ENCODE assay signal across 29 cellular contexts in the genomic region with DNA sequence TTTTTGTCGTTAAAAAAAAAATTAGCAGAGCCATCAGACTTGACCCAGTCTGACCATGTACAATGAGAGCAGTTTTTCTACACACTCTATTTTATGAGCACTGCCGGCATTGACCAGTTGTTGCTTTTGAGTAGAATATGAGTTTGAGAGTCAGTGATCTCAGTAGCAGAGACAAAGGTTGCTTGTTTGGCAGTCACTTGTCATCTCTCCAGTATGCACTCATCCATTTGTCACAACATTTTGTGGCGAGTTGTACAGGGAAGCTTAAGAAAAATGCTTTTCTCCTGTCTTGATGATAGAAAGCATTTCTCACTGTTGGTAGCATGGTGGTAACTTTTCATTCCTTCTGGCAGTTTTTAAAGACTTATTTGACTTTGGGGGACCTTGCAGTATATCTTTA.
"Had no signal": no experiment of that assay in that cellular context is flagged by ENCODE, and none has a peak within 500 bp of the region (broad histone marks: within the 10 kb centered on the region; RNA-seq: fewer than 3 reads in every experiment).

No MANE protein-coding gene starts in this region.

- H3K4me1 Mint-ChIP-seq: natural killer cell; stimulated activated naive CD8-positive, alpha-beta T cell treated with anti-CD3 and anti-CD28 coated beads, Interleukin-15, amount 100 ng/mL, for 72 hours had no signal

- H3K27me3 ChIP-seq: colonic mucosa, esophagus muscularis mucosa, foreskin keratinocyte, gastroesophageal sphincter, heart right ventricle, left lung, neutrophil, pancreas, right atrium auricular region, tibial nerve, upper lobe of right lung, vagina had no signal

- H3K27me3 Mint-ChIP-seq: dendritic cell treated with granulocyte-macrophage colony-stimulating factor and Interleukin-4, amounts not matched to agents 40 ng/mL and 50 ng/mL, for 4 days; progenitor cell of endocrine pancreas; stimulated activated naive CD8-positive, alpha-beta T cell treated with anti-CD3 and anti-CD28 coated beads, Interleukin-15, amount 100 ng/mL, for 72 hours had no signal

- H3K4me3 ChIP-seq: colonic mucosa, esophagus muscularis mucosa, gastroesophageal sphincter, heart right ventricle, left lung, pancreas, right atrium auricular region, smooth muscle cell, tibial nerve, upper lobe of right lung, vagina had no signal

- H3K27ac ChIP-seq: colonic mucosa, esophagus muscularis mucosa, foreskin keratinocyte, gastroesophageal sphincter, heart right ventricle, left lung, neutrophil, pancreas, right atrium auricular region, tibial nerve, upper lobe of right lung, vagina had no signal

- H3K36me3 Mint-ChIP-seq: natural killer cell had no signal

- H3K9me3 Mint-ChIP-seq: endodermal cell had no signal

- H3K4me1 ChIP-seq: colonic mucosa, esophagus muscularis mucosa, foreskin keratinocyte, gastroesophageal sphincter, heart right ventricle, left lung, pancreas, right atrium auricular region, tibial nerve, upper lobe of right lung, vagina had no signal

- H3K9me3 ChIP-seq: colonic mucosa, left lung, neutrophil, pancreas, upper lobe of right lung, vagina had no signal

- H3K27ac Mint-ChIP-seq: dendritic cell treated with granulocyte-macrophage colony-stimulating factor and Interleukin-4, amounts not matched to agents 40 ng/mL and 50 ng/mL, for 4 days; endodermal cell; natural killer cell; progenitor cell of endocrine pancreas; stimulated activated naive CD8-positive, alpha-beta T cell treated with anti-CD3 and anti-CD28 coated beads, Interleukin-15, amount 100 ng/mL, for 72 hours had no signal

- DNase-seq: colonic mucosa; effector CD8-positive, alpha-beta T cell; endodermal cell; foreskin keratinocyte; glutamatergic neuron; heart right ventricle; left cardiac atrium; left lung; mesendoderm; natural killer cell; pancreas; stimulated activated CD4-positive, alpha-beta T cell treated with anti-CD3 and anti-CD28 coated beads, Interleukin-12 subunit alpha, Interleukin-12 subunit beta, amount 100 ng/mL, for 4 hours; stimulated activated CD4-positive, alpha-beta T cell treated with anti-CD3 and anti-CD28 coated beads, Interleukin-1b, Interleukin-23, amount 100 ng/mL, for 48 hours; stimulated activated CD4-positive, alpha-beta T cell treated with anti-CD3 and anti-CD28 coated beads, Interleukin-4, amount 100 ng/mL, for 1 hour; stimulated activated CD8-positive, alpha-beta memory T cell treated with anti-CD3 and anti-CD28 coated beads, Interleukin-4, amount 100 ng/mL, for 48 hours; stimulated activated naive CD4-positive, alpha-beta T cell; stimulated activated naive CD8-positive, alpha-beta T cell treated with anti-CD3 and anti-CD28 coated beads, Interleukin-15, amount 100 ng/mL, for 72 hours; upper lobe of right lung had no signal

- H3K36me3 ChIP-seq: colonic mucosa, esophagus muscularis mucosa, gastroesophageal sphincter, heart right ventricle, left lung, neutrophil, pancreas, right atrium auricular region, upper lobe of right lung, vagina had no signal

- H3K4me2 ChIP-seq: smooth muscle cell had no signal

- H3K4me3 Mint-ChIP-seq: dendritic cell treated with granulocyte-macrophage colony-stimulating factor and Interleukin-4, amounts not matched to agents 40 ng/mL and 50 ng/mL, for 4 days; endodermal cell; natural killer cell; neural crest cell; stimulated activated naive CD8-positive, alpha-beta T cell treated with anti-CD3 and anti-CD28 coated beads, Interleukin-15, amount 100 ng/mL, for 72 hours had no signal

- ATAC-seq: gastroesophageal sphincter; heart right ventricle; left cardiac atrium; left lung; natural killer cell; pancreas; sciatic nerve; stimulated activated naive CD8-positive, alpha-beta T cell treated with anti-CD3 and anti-CD28 coated beads, Interleukin-15, amount 100 ng/mL, for 72 hours; upper lobe of right lung had no signal
